In the genomic region with DNA sequence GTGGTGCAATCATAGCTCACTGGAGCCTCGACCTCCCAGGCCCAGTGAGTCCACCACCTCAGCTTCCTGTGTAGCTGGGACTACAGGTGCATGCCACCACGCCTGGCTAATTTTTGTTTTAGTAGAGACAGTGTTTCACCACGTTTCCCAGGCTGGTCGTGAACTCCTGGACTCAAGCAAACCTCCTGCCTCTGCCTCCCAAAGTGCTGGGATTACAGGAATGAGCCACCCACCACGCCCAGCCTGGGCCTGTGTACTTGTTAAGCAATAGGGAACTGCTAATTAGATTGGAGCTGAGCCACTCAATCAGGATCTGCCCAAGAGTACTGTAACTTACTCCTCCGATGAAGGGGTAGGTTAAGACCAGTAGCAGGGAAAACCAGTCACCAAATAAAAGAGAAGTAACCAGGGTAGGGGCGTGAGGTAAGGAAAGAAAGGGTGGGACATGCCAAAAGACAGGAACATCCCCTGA, we compare ENCODE assay signal across 9 cellular contexts. TPM values are rescaled to one million over a fixed set of nuclear protein-coding genes. Genes with fewer than 3 reads are reported as not detected.
DNase-seq lines count a peak whose midpoint lies in the region; ATAC-seq and TF ChIP-seq lines count a peak whose summit lies in the region.
"Had no signal": no experiment of that assay in that cellular context is flagged by ENCODE, and none has a peak within 500 bp of the region (broad histone marks: within the 10 kb centered on the region; RNA-seq: fewer than 3 reads in every experiment).

No MANE protein-coding gene starts in this region.

- H3K4me2 ChIP-seq in PC-3 (ENCODE audit: low read length), result peak overlapping the region; percentile 91

- DNase-seq in MCF 10A (ENCODE audit: unreplicated experiment) (peak; percentile 63), breast epithelium (ENCODE audit: low spot score in 2 of 2) (no peak), PC-3 (no peak), epithelial cell of esophagus (ENCODE audit: low read depth) (peak; percentile 80), stomach (peak; percentile 71), SW480 (ENCODE audit: low spot score) (no peak), dermis blood vessel endothelial cell (no peak)
- DNase-seq: NCI-H1694 had no signal

- no peak for ATAC-seq in PC-3
- ATAC-seq in GM21619 (IDR thresholded peaks at IDR 0.05; ENCODE audit: unreplicated experiment), result no peak

- H3K36me3 Mint-ChIP-seq in MCF 10A (ENCODE audit: insufficient read depth, unreplicated experiment), result peaks cover 49% of the 10 kb centered on the region

- H3K27me3 ChIP-seq in breast epithelium (no peaks in the 10 kb centered on the region), PC-3 (ENCODE audit: low read length) (no peaks in the 10 kb centered on the region), stomach (no peaks in the 10 kb centered on the region)

- intact Hi-C loops in MCF 10A (cut with micrococcal nuclease), result loop anchor here (5.0 kb wide), 1 partner anchor 34 kb away; the partner anchor contains the start of gene ADGRE5
- intact Hi-C loops in breast epithelium (cut with DNase I; ENCODE audit: low total_unique reads), result no loop called here
- intact Hi-C loops in PC-3 (cut with micrococcal nuclease), result no loop called here
- intact Hi-C loops in stomach (cut with DNase I; ENCODE audit: low total_unique reads), result no loop called here

- peaks cover 23% of the 10 kb centered on the region for H3K4me1 Mint-ChIP-seq in MCF 10A (ENCODE audit: insufficient read depth, unreplicated experiment)

- BruUV-seq in MCF 10A (replicated peaks; lab: Mats Ljungman, UMichigan) (no TSS peak), PC-3 (replicated peaks; lab: Mats Ljungman, UMichigan) (no TSS peak)

- H2AFZ ChIP-seq in PC-3 (ENCODE audit: low read length), result no peak overlapping the region

- no peaks in the 10 kb centered on the region for H3K27me3 Mint-ChIP-seq in MCF 10A (ENCODE audit: insufficient read depth, unreplicated experiment)

- H3K9me3 Mint-ChIP-seq in MCF 10A (ENCODE audit: unreplicated experiment), result no peaks in the 10 kb centered on the region

- H3K9me3 ChIP-seq in breast epithelium (no peaks in the 10 kb centered on the region), PC-3 (ENCODE audit: low read length) (no peaks in the 10 kb centered on the region), stomach (no peaks in the 10 kb centered on the region)

- TF ChIP-seq EP300 in stomach (IDR thresholded peaks at IDR 0.05), result no peak

- H3K4me3 ChIP-seq in breast epithelium, result peak overlapping the region in 1 of 3 donors; percentile 6
- H3K4me3 ChIP-seq in PC-3 (ENCODE audit: low read length), result peak overlapping the region; percentile 98
- peak overlapping the region; percentile 8 for H3K4me3 ChIP-seq in epithelial cell of esophagus (ENCODE audit: low read length)
- peak overlapping the region in 3 of 4 donors; percentile 80 to 94 (median 92) for H3K4me3 ChIP-seq in stomach

- TF ChIP-seq CTCF in MCF 10A (IDR thresholded peaks at IDR 0.05; ENCODE audit: unreplicated experiment) (no peak), breast epithelium (IDR thresholded peaks at IDR 0.05) (no peak), PC-3 (conservative IDR thresholded peaks at IDR 0.05; ENCODE audit: low read depth, low read length) (no peak), epithelial cell of esophagus (IDR thresholded peaks at IDR 0.05; ENCODE audit: insufficient read depth, low read depth, low read length, missing control alignments) (no peak), stomach (IDR thresholded peaks at IDR 0.05) (no peak)

- no peak for TF ChIP-seq POLR2A in breast epithelium (IDR thresholded peaks at IDR 0.05)
- no peak for TF ChIP-seq POLR2A in stomach (IDR thresholded peaks at IDR 0.05)

- H3K27ac ChIP-seq in breast epithelium (no peak overlapping the region), PC-3 (ENCODE audit: low read length) (no peak overlapping the region), stomach (peak overlapping the region; percentile 9 to 95 (median 94))

- H3K9me2 ChIP-seq in PC-3 (replicated peaks; ENCODE audit: low read length), result no peaks in the 10 kb centered on the region

- peak overlapping the region; percentile 68 for H3K27ac Mint-ChIP-seq in MCF 10A (ENCODE audit: low read depth, unreplicated experiment)

- peaks cover 60% of the 10 kb centered on the region for H4K20me1 ChIP-seq in PC-3 (ENCODE audit: low read length)

- H3K4me1 ChIP-seq in breast epithelium (no peaks in the 10 kb centered on the region), PC-3 (ENCODE audit: insufficient read depth, low read length) (peaks cover 23% of the 10 kb centered on the region), stomach (peaks cover 44 to 71% (median 62%) of the 10 kb centered on the region in 4 donors)

- CTCF ChIA-PET in MCF 10A (lab: Yijun Ruan, JAX) (interaction anchor here (0.6 to 1.2 kb wide), 5 partner anchors 21 to 227 kb away, joined by 3 read pairs; no protein-coding TSS in a partner anchor), PC-3 (lab: Charles Lee) (no interaction called here)

- H3F3A ChIP-seq in PC-3 (ENCODE audit: low read length, unreplicated experiment), result no peaks in the 10 kb centered on the region

- H3K9ac ChIP-seq in PC-3 (ENCODE audit: low read length), result peak overlapping the region; percentile 98; the same call in 1 of the 2 replicates

- POLR2A ChIA-PET in MCF 10A (lab: Yijun Ruan, JAX), result interaction anchor here (0.6 to 3.0 kb wide), 9 partner anchors 9 to 280 kb away, joined by 3 to 22 read pairs (median 3); partner anchors contain the start of genes ADGRE5 and ASF1B
- POLR2A ChIA-PET in PC-3 (lab: Charles Lee; ENCODE audit: unreplicated experiment), result no interaction called here

- H3K36me3 ChIP-seq in breast epithelium, result no peaks in the 10 kb centered on the region
- H3K36me3 ChIP-seq in PC-3 (ENCODE audit: low read depth, low read length), result peaks cover 38% of the 10 kb centered on the region
- H3K36me3 ChIP-seq in stomach, result peaks cover 13 to 41% (median 24%) of the 10 kb centered on the region in 4 donors

- peaks cover 74% of the 10 kb centered on the region for H3K79me2 ChIP-seq in PC-3 (ENCODE audit: low read length)

- WGBS in stomach, 5 donors, result 26 to 42% (median 32%) methylated on average over 7 of the region's 7 CpGs

- H3K4me3 Mint-ChIP-seq in MCF 10A (ENCODE audit: unreplicated experiment), result peak overlapping the region; percentile 79

RNA-seq across cellular contexts. Expression of gene DDX39A, which starts 2.4 kb away (rescaled TPM):
- 62.1 and 65.4 TPM in 2 replicates for total RNA-seq in MCF 10A (2022)
- total RNA-seq in breast epithelium, result 10 to 100 TPM; 65.9 to 79.0 (median 75.5) TPM
- 308 and 311 TPM in 2 replicates for total RNA-seq in PC-3 (2014; rRNA removed)
- total RNA-seq in stomach, result 100 to 1,000 TPM in 3 of 5 donors, 10 to 100 TPM in 2; 37.1 to 298 (median 107) TPM
- 100 to 1,000 TPM in 2 of 3 donors, 10 to 100 TPM in 1; 68.3 to 136 (median 114) TPM for polyA plus RNA-seq in stomach
- 104 and 123 TPM in 2 replicates for total RNA-seq in dermis blood vessel endothelial cell

RNA-seq across cellular contexts. Expression of gene PKN1, which starts 16.3 kb away (rescaled TPM):
- total RNA-seq in MCF 10A (2022), result 94.8 and 141 TPM in 2 replicates
- 10 to 100 TPM; 40.8 to 78.1 (median 59.6) TPM for total RNA-seq in breast epithelium
- total RNA-seq in PC-3 (2014; rRNA removed), result 186 and 238 TPM in 2 replicates
- 100 to 1,000 TPM in 2 of 5 donors, 10 to 100 TPM in 3; 44.2 to 268 (median 90.4) TPM for total RNA-seq in stomach
- 10 to 100 TPM; 42.0 to 95.6 (median 85.4) TPM for polyA plus RNA-seq in stomach
- total RNA-seq in dermis blood vessel endothelial cell, result 282 and 439 TPM in 2 replicates

RNA-seq across cellular contexts. Expression of gene ADGRE5, which starts 35.5 kb away (rescaled TPM):
- total RNA-seq in MCF 10A (2022) (44.5 and 47.9 TPM in 2 replicates), breast epithelium (10 to 100 TPM; 20.2 to 31.4 (median 23.3) TPM), PC-3 (2014; rRNA removed) (105 and 120 TPM in 2 replicates), stomach (100 to 1,000 TPM in 1 of 5 donors, 10 to 100 TPM in 4; 12.3 to 128 (median 52.5) TPM), dermis blood vessel endothelial cell (5.3 and 12.7 TPM in 2 replicates)
- polyA plus RNA-seq in stomach, result 10 to 100 TPM; 11.4 to 26.5 (median 12.1) TPM

RNA-seq across cellular contexts. Expression of gene PTGER1, which starts 58.4 kb away (rescaled TPM):
- total RNA-seq in MCF 10A (2022), result 0.29 and 0.42 TPM in 2 replicates
- 1 to 10 TPM in 1 of 3 donors, under 1 TPM in 1, not detected in 1; 0.48 to 1.3 TPM for total RNA-seq in breast epithelium
- total RNA-seq in PC-3 (2014; rRNA removed), result 2.2 and 2.4 TPM in 2 replicates
- 1 to 10 TPM in 2 of 5 donors, not detected in 3; 1.2 to 3.3 TPM for total RNA-seq in stomach
- 1 to 10 TPM in 2 of 3 donors, not detected in 1; 1.4 to 3.4 TPM for polyA plus RNA-seq in stomach
- 0.17 and 0.42 TPM in 2 replicates for total RNA-seq in dermis blood vessel endothelial cell

Comparison
In these comparisons a context has a peak if more than half of its experiments do, and no peak if none do; other contexts are left out.
1. DNase-seq: peak in MCF 10A (single experiment), epithelial cell of esophagus (single experiment) and stomach (single experiment); none in breast epithelium (0 of 2), PC-3 (single experiment), SW480 (single experiment) and dermis blood vessel endothelial cell (single experiment).
2. H3K27ac ChIP-seq: peak in stomach (5 of 5); none in breast epithelium (0 of 2) and PC-3 (single experiment).